In genomic region chr2:76958749-76959148, GRCh38 we compare ENCODE assay signal across 14 cellular contexts.
DNase-seq lines count a peak whose midpoint lies in the region; ATAC-seq and TF ChIP-seq lines count a peak whose summit lies in the region.
"Had no signal": no experiment of that assay in that cellular context is flagged by ENCODE, and none has a peak within 500 bp of the region (broad histone marks: within the 10 kb centered on the region; RNA-seq: fewer than 3 reads in every experiment).

No MANE protein-coding gene starts in this region.

- H3K36me3 Mint-ChIP-seq in MCF 10A (ENCODE audit: insufficient read depth, unreplicated experiment): no peaks in the 10 kb centered on the region
- no peaks in the 10 kb centered on the region for H3K36me3 Mint-ChIP-seq in progenitor cell of endocrine pancreas (ENCODE audit: insufficient read depth)

- H3K4me1 Mint-ChIP-seq in MCF 10A (ENCODE audit: insufficient read depth, unreplicated experiment): no peaks in the 10 kb centered on the region
- no peaks in the 10 kb centered on the region for H3K4me1 Mint-ChIP-seq in progenitor cell of endocrine pancreas (ENCODE audit: low read depth)

- in situ Hi-C loops in brain microvascular endothelial cell (cut with HindIII; ENCODE audit: low pct_ligation_motif_present, low sequenced_read_pairs): no loop called here

- H3K9me3 ChIP-seq in breast epithelium: no peaks in the 10 kb centered on the region
- H3K9me3 ChIP-seq: MG63, psoas muscle had no signal

- no peaks in the 10 kb centered on the region for H3K27me3 ChIP-seq in breast epithelium
- no peaks in the 10 kb centered on the region for H3K27me3 ChIP-seq in brain microvascular endothelial cell (replicated peaks)
- H3K27me3 ChIP-seq: MG63 had no signal

- H3K4me3 Mint-ChIP-seq in MCF 10A (ENCODE audit: unreplicated experiment) (no peak overlapping the region), progenitor cell of endocrine pancreas (ENCODE audit: low read depth) (no peak overlapping the region)
- H3K4me3 Mint-ChIP-seq: activated CD8-positive, alpha-beta T cell treated with anti-CD3 and anti-CD28 coated beads, Interleukin-2, amount 10 ng/mL, durations not matched to agents 7 days and 5 days had no signal

- H3K36me3 ChIP-seq in breast epithelium (no peaks in the 10 kb centered on the region), brain microvascular endothelial cell (replicated peaks) (no peaks in the 10 kb centered on the region)
- H3K36me3 ChIP-seq: MG63 had no signal

- no peak for ATAC-seq in GM18519 (IDR thresholded peaks at IDR 0.05; ENCODE audit: low FRiP score, unreplicated experiment)
- ATAC-seq: activated CD8-positive, alpha-beta T cell treated with anti-CD3 and anti-CD28 coated beads, Interleukin-2, amount 10 ng/mL, durations not matched to agents 7 days and 5 days; psoas muscle had no signal

- CTCF ChIA-PET in MCF 10A (lab: Yijun Ruan, JAX): interaction anchor here (0.6 kb wide), 1 partner anchor 14 kb away, joined by 3 read pairs; no protein-coding TSS in a partner anchor

- H3K4me3 ChIP-seq in breast epithelium (no peak overlapping the region), fibroblast of pulmonary artery (replicated peaks; ENCODE audit: low read depth, low read length) (no peak overlapping the region), brain microvascular endothelial cell (ENCODE audit: low read depth, low read length) (no peak overlapping the region)
- H3K4me3 ChIP-seq: MG63, psoas muscle had no signal

- no TSS peak for BruUV-seq in MCF 10A (replicated peaks; lab: Mats Ljungman, UMichigan)

- TF ChIP-seq CTCF in MCF 10A (IDR thresholded peaks at IDR 0.05; ENCODE audit: unreplicated experiment): no peak
- no peak for TF ChIP-seq CTCF in breast epithelium (IDR thresholded peaks at IDR 0.05)
- no peak for TF ChIP-seq CTCF in fibroblast of pulmonary artery (IDR thresholded peaks at IDR 0.05; ENCODE audit: low read length, missing control alignments)
- TF ChIP-seq CTCF in progenitor cell of endocrine pancreas (IDR thresholded peaks at IDR 0.05; ENCODE audit: unreplicated experiment): no peak
- no peak for TF ChIP-seq CTCF in brain microvascular endothelial cell (IDR thresholded peaks at IDR 0.05; ENCODE audit: low read depth, low read length, missing control alignments)

- DNase-seq in MCF 10A (ENCODE audit: unreplicated experiment) (peak; percentile 50), breast epithelium (ENCODE audit: low spot score in 2 of 2) (no peak), RPMI8226 (peak; percentile 26), fibroblast of pulmonary artery (ENCODE audit: low read depth) (peak; percentile 8), progenitor cell of endocrine pancreas (ENCODE audit: low spot score, unreplicated experiment) (peak; percentile 37), brain microvascular endothelial cell (no peak), NCI-H510A treated with DMSO at 0.1 percent for 48 hours (lab: John Stamatoyannopoulos, UW) (no peak)
- DNase-seq: activated CD8-positive, alpha-beta T cell treated with anti-CD3 and anti-CD28 coated beads, Interleukin-2, amount 10 ng/mL, durations not matched to agents 7 days and 5 days; DMS 273 treated with DMSO at 0.1 percent for 48 hours; MG63; NCI-H2171; psoas muscle had no signal

- H3K27ac Mint-ChIP-seq in MCF 10A (ENCODE audit: low read depth, unreplicated experiment): no peak overlapping the region
- no peak overlapping the region for H3K27ac Mint-ChIP-seq in progenitor cell of endocrine pancreas
- H3K27ac Mint-ChIP-seq: activated CD8-positive, alpha-beta T cell treated with anti-CD3 and anti-CD28 coated beads, Interleukin-2, amount 10 ng/mL, durations not matched to agents 7 days and 5 days had no signal

- no peak for TF ChIP-seq POLR2A in breast epithelium (IDR thresholded peaks at IDR 0.05)

- intact Hi-C loops in MCF 10A (cut with micrococcal nuclease): no loop called here
- intact Hi-C loops in breast epithelium (cut with DNase I; ENCODE audit: low total_unique reads): no loop called here

- no peaks in the 10 kb centered on the region for H3K4me1 ChIP-seq in breast epithelium
- H3K4me1 ChIP-seq: psoas muscle had no signal

- H3K27me3 Mint-ChIP-seq in MCF 10A (ENCODE audit: insufficient read depth, unreplicated experiment) (peaks cover 33% of the 10 kb centered on the region), progenitor cell of endocrine pancreas (no peaks in the 10 kb centered on the region)

- H3K9me3 Mint-ChIP-seq in MCF 10A (ENCODE audit: unreplicated experiment): no peaks in the 10 kb centered on the region
- H3K9me3 Mint-ChIP-seq in progenitor cell of endocrine pancreas (ENCODE audit: low read depth): no peaks in the 10 kb centered on the region

- POLR2A ChIA-PET in MCF 10A (lab: Yijun Ruan, JAX): no interaction called here

- H3K27ac ChIP-seq in breast epithelium (no peak overlapping the region), brain microvascular endothelial cell (no peak overlapping the region)
- H3K27ac ChIP-seq: epithelial cell of prostate, psoas muscle had no signal

Comparison
In these comparisons a context has a peak if more than half of its experiments do, and no peak if none do; other contexts are left out.
1. DNase-seq: peak in MCF 10A (single experiment), RPMI8226 (single experiment), fibroblast of pulmonary artery (single experiment) and progenitor cell of endocrine pancreas (single experiment); none in breast epithelium (0 of 2), brain microvascular endothelial cell (single experiment) and NCI-H510A treated with DMSO at 0.1 percent for 48 hours (single experiment).